In genomic region chr1:183600136-183600535, GRCh38 we compare ENCODE assay signal across 13 cellular contexts. TPM values are rescaled to one million over a fixed set of nuclear protein-coding genes. Genes with fewer than 3 reads are reported as not detected.
DNase-seq lines count a peak whose midpoint lies in the region; ATAC-seq and TF ChIP-seq lines count a peak whose summit lies in the region.
"Had no signal": no experiment of that assay in that cellular context is flagged by ENCODE, and none has a peak within 500 bp of the region (broad histone marks: within the 10 kb centered on the region; RNA-seq: fewer than 3 reads in every experiment).

No MANE protein-coding gene starts in this region.

- peak overlapping the region in 6 of 11 experiments; percentile 13 to 76 (median 71); a peak in 11 of 22 replicates for H3K27ac ChIP-seq in BLaER1 treated with 17β-estradiol and CSF1 and Interleukin-3, amounts not matched to agents 10 nM and 100 nM
- H3K27ac ChIP-seq in mammary epithelial cell (ENCODE audit: insufficient read depth, low read depth, low read length) (no peak overlapping the region), lower lobe of right lung (peak overlapping the region; percentile 18)
- H3K27ac ChIP-seq: SJSA1 had no signal

- CTCF ChIA-PET in mammary epithelial cell (lab: Charles Lee; ENCODE audit: low non-redundant PET), result no interaction called here
- CTCF ChIA-PET in activated CD4-positive, alpha-beta memory T cell treated with anti-CD3 and anti-CD28 coated beads for 36 hours (lab: Charles Lee), result interaction anchor here (0.7 kb wide), 1 partner anchor 548 kb away, joined by 6 read pairs; no protein-coding TSS in a partner anchor
- CTCF ChIA-PET in activated CD4-positive, alpha-beta memory T cell treated with anti-CD3 and anti-CD28 coated beads, Interleukin-2, amount 10 ng/mL, durations not matched to agents 7 days and 5 days (lab: Charles Lee), result interaction anchor here (1.4 kb wide), 1 partner anchor 34 kb away, joined by 4 read pairs; no protein-coding TSS in a partner anchor

- DNase-seq in NB4 (ENCODE audit: low read depth), result peak; percentile 69
- peak; percentile 83 for DNase-seq in mammary epithelial cell
- DNase-seq in lower lobe of right lung, result no peak
- DNase-seq in hippocampal formation (lab: John Stamatoyannopoulos, UW), result no peak
- DNase-seq in activated CD4-positive, alpha-beta memory T cell treated with anti-CD3 and anti-CD28 coated beads for 36 hours, result no peak
- DNase-seq in activated CD4-positive, alpha-beta memory T cell treated with anti-CD3 and anti-CD28 coated beads, Interleukin-2, amount 10 ng/mL, durations not matched to agents 7 days and 5 days, result no peak
- DNase-seq: NCI-H1092 treated with DMSO at 0.1 percent for 48 hours, posterior cingulate gyrus had no signal

- H3K4me3 ChIP-seq in BLaER1 treated with 17β-estradiol and CSF1 and Interleukin-3, amounts not matched to agents 10 nM and 100 nM, result no peak overlapping the region
- H3K4me3 ChIP-seq in NB4 (ENCODE audit: low read depth, low read length) (no peak overlapping the region), mammary epithelial cell (replicated peaks in 1 of 3; ENCODE audit: insufficient read depth in 1 of 3, low read depth in 2 of 3, low read length in 3 of 3) (no peak overlapping the region), lower lobe of right lung (no peak overlapping the region)
- H3K4me3 ChIP-seq: SJSA1 had no signal

- peak overlapping the region in 4 of 11 experiments; percentile 38 to 68 (median 56); a peak in 9 of 22 replicates for H3K4me2 ChIP-seq in BLaER1 treated with 17β-estradiol and CSF1 and Interleukin-3, amounts not matched to agents 10 nM and 100 nM
- H3K4me2 ChIP-seq in mammary epithelial cell (ENCODE audit: insufficient read depth, low read depth, low read length), result no peak overlapping the region

- no peak overlapping the region for H3K4me3 Mint-ChIP-seq in activated CD4-positive, alpha-beta memory T cell treated with anti-CD3 and anti-CD28 coated beads for 36 hours
- no peak overlapping the region for H3K4me3 Mint-ChIP-seq in activated CD4-positive, alpha-beta memory T cell treated with anti-CD3 and anti-CD28 coated beads, Interleukin-2, amount 10 ng/mL, durations not matched to agents 7 days and 5 days

- H3K36me3 Mint-ChIP-seq in activated CD4-positive, alpha-beta memory T cell treated with anti-CD3 and anti-CD28 coated beads for 36 hours, result no peaks in the 10 kb centered on the region
- no peaks in the 10 kb centered on the region for H3K36me3 Mint-ChIP-seq in activated CD4-positive, alpha-beta memory T cell treated with anti-CD3 and anti-CD28 coated beads, Interleukin-2, amount 10 ng/mL, durations not matched to agents 7 days and 5 days (ENCODE audit: low read depth)

- no peak for TF ChIP-seq POLR2A in NB4 (IDR thresholded peaks at IDR 0.05; ENCODE audit: extremely low read depth, insufficient read length)

- H3K27ac Mint-ChIP-seq in activated CD4-positive, alpha-beta memory T cell treated with anti-CD3 and anti-CD28 coated beads for 36 hours, result no peak overlapping the region
- no peak overlapping the region for H3K27ac Mint-ChIP-seq in activated CD4-positive, alpha-beta memory T cell treated with anti-CD3 and anti-CD28 coated beads, Interleukin-2, amount 10 ng/mL, durations not matched to agents 7 days and 5 days

- peaks cover 12% of the 10 kb centered on the region for H3K4me1 Mint-ChIP-seq in activated CD4-positive, alpha-beta memory T cell treated with anti-CD3 and anti-CD28 coated beads for 36 hours (ENCODE audit: low read depth)
- H3K4me1 Mint-ChIP-seq in activated CD4-positive, alpha-beta memory T cell treated with anti-CD3 and anti-CD28 coated beads, Interleukin-2, amount 10 ng/mL, durations not matched to agents 7 days and 5 days, result peaks cover 16% of the 10 kb centered on the region

- no peaks in the 10 kb centered on the region for H4K20me1 ChIP-seq in BLaER1 treated with 17β-estradiol and CSF1 and Interleukin-3, amounts not matched to agents 10 nM and 100 nM
- H4K20me1 ChIP-seq in mammary epithelial cell (ENCODE audit: insufficient read depth, low read length), result no peaks in the 10 kb centered on the region

- dilution Hi-C loops in mammary epithelial cell (cut with HindIII; ENCODE audit: low sequenced_read_pairs), result loop anchor here (5.0 kb wide), 1 partner anchor 73 kb away; no protein-coding TSS in a partner anchor

- BruUV-seq in mammary epithelial cell (replicated peaks; lab: Mats Ljungman, UMichigan), result no TSS peak

- no peak for TF ChIP-seq CTCF in NB4 (IDR thresholded peaks at IDR 0.05; ENCODE audit: low read depth, low read length)
- TF ChIP-seq CTCF in mammary epithelial cell (conservative IDR thresholded peaks at IDR 0.05 in 1 of 2, IDR thresholded peaks at IDR 0.05 in 1 of 2; ENCODE audit: extremely low read depth in 1 of 2, insufficient read depth in 1 of 2, low read depth in 1 of 2, low read length in 2 of 2), result no peak
- no peak for TF ChIP-seq CTCF in lower lobe of right lung (IDR thresholded peaks at IDR 0.05)

- no peak overlapping the region for H2AFZ ChIP-seq in mammary epithelial cell (ENCODE audit: low read depth, low read length)

- H3K9ac ChIP-seq in BLaER1 treated with 17β-estradiol and CSF1 and Interleukin-3, amounts not matched to agents 10 nM and 100 nM, result peak overlapping the region in 1 of 11 experiments; percentile 38; a peak in 1 of 22 replicates
- no peak overlapping the region for H3K9ac ChIP-seq in mammary epithelial cell (ENCODE audit: insufficient read depth, low read length)

- no peaks in the 10 kb centered on the region for H3K9me3 Mint-ChIP-seq in activated CD4-positive, alpha-beta memory T cell treated with anti-CD3 and anti-CD28 coated beads for 36 hours
- H3K9me3 Mint-ChIP-seq in activated CD4-positive, alpha-beta memory T cell treated with anti-CD3 and anti-CD28 coated beads, Interleukin-2, amount 10 ng/mL, durations not matched to agents 7 days and 5 days, result no peaks in the 10 kb centered on the region

- H3K9me3 ChIP-seq in BLaER1 treated with 17β-estradiol and CSF1 and Interleukin-3, amounts not matched to agents 10 nM and 100 nM (replicated peaks in 1 of 11), result peaks cover 0 to 14% (median 0%) of the 10 kb centered on the region in 11 experiments; a peak in 3 of 22 replicates
- no peaks in the 10 kb centered on the region for H3K9me3 ChIP-seq in mammary epithelial cell (replicated peaks; ENCODE audit: insufficient read depth, low read length)
- H3K9me3 ChIP-seq in lower lobe of right lung, result no peaks in the 10 kb centered on the region
- H3K9me3 ChIP-seq: SJSA1 had no signal

- in situ Hi-C loops in mammary epithelial cell (cut with MboI; ENCODE audit: low sequenced_read_pairs in 2 of 2), result no loop called here

- no peaks in the 10 kb centered on the region for H3K27me3 ChIP-seq in BLaER1 treated with 17β-estradiol and CSF1 and Interleukin-3, amounts not matched to agents 10 nM and 100 nM
- H3K27me3 ChIP-seq in mammary epithelial cell (ENCODE audit: insufficient read depth, low read length) (no peaks in the 10 kb centered on the region), lower lobe of right lung (ENCODE audit: low read depth) (no peaks in the 10 kb centered on the region)

- peaks cover 5% of the 10 kb centered on the region for H3K27me3 Mint-ChIP-seq in activated CD4-positive, alpha-beta memory T cell treated with anti-CD3 and anti-CD28 coated beads for 36 hours
- H3K27me3 Mint-ChIP-seq in activated CD4-positive, alpha-beta memory T cell treated with anti-CD3 and anti-CD28 coated beads, Interleukin-2, amount 10 ng/mL, durations not matched to agents 7 days and 5 days, result peaks cover 7% of the 10 kb centered on the region

- no peaks in the 10 kb centered on the region for H3K36me3 ChIP-seq in BLaER1 treated with 17β-estradiol and CSF1 and Interleukin-3, amounts not matched to agents 10 nM and 100 nM
- no peaks in the 10 kb centered on the region for H3K36me3 ChIP-seq in mammary epithelial cell (ENCODE audit: insufficient read depth, low read length)
- H3K36me3 ChIP-seq in lower lobe of right lung, result no peaks in the 10 kb centered on the region
- H3K36me3 ChIP-seq: SJSA1 had no signal

- POLR2A ChIA-PET in activated CD4-positive, alpha-beta memory T cell treated with anti-CD3 and anti-CD28 coated beads for 36 hours (lab: Charles Lee), result no interaction called here
- POLR2A ChIA-PET in activated CD4-positive, alpha-beta memory T cell treated with anti-CD3 and anti-CD28 coated beads, Interleukin-2, amount 10 ng/mL, durations not matched to agents 7 days and 5 days (lab: Charles Lee), result interaction anchor here (1.6 to 2.9 kb wide), 2 partner anchors 11 to 22 kb away, joined by 3 to 21 read pairs; partner anchors contain the start of gene NCF2

- ATAC-seq in lower lobe of right lung (peak; percentile 63 to 66), GM21786 (IDR thresholded peaks at IDR 0.05; ENCODE audit: unreplicated experiment) (no peak)

- WGBS in mammary epithelial cell (ENCODE audit: low coverage, missing lambda C conversion rate), result 97% methylated on average over 3 of the region's 3 CpGs

- peaks cover 49 to 82% (median 64%) of the 10 kb centered on the region in 10 experiments for H3K4me1 ChIP-seq in BLaER1 treated with 17β-estradiol and CSF1 and Interleukin-3, amounts not matched to agents 10 nM and 100 nM
- H3K4me1 ChIP-seq in mammary epithelial cell (ENCODE audit: insufficient read depth, low read length) (no peaks in the 10 kb centered on the region), lower lobe of right lung (peaks cover 22% of the 10 kb centered on the region)

- intact Hi-C loops in mammary epithelial cell (cut with micrococcal nuclease), result no loop called here
- intact Hi-C loops in lower lobe of right lung (cut with DNase I), result no loop called here
- intact Hi-C loops in activated CD4-positive, alpha-beta memory T cell treated with anti-CD3 and anti-CD28 coated beads for 36 hours (cut with micrococcal nuclease), result no loop called here

- H3K79me2 ChIP-seq in mammary epithelial cell (ENCODE audit: insufficient read depth, low read length), result no peaks in the 10 kb centered on the region

RNA-seq across cellular contexts. Expression of gene NCF2, which starts 9.9 kb away (rescaled TPM):
- total RNA-seq in mammary epithelial cell (1 to 10 TPM in 1 of 2 donors, under 1 TPM in 1; under 0.01 to 8.5 TPM), lower lobe of right lung (211 TPM)
- polyA plus RNA-seq in mammary epithelial cell, result 3.4 TPM
- polyA minus RNA-seq in mammary epithelial cell, result not detected
- 1 to 10 TPM; 6.6 to 7.7 TPM for total RNA-seq in activated CD4-positive, alpha-beta memory T cell treated with anti-CD3 and anti-CD28 coated beads for 36 hours
- total RNA-seq in activated CD4-positive, alpha-beta memory T cell treated with anti-CD3 and anti-CD28 coated beads, Interleukin-2, amount 10 ng/mL, durations not matched to agents 7 days and 5 days, result 10 to 100 TPM; 21.5 to 23.0 TPM

RNA-seq across cellular contexts. Expression of gene ARPC5, which starts 35.4 kb away (rescaled TPM):
- total RNA-seq in mammary epithelial cell (100 to 1,000 TPM; 162 to 186 TPM), lower lobe of right lung (191 TPM)
- 125 TPM for polyA plus RNA-seq in mammary epithelial cell
- polyA minus RNA-seq in mammary epithelial cell, result 125 TPM
- 100 to 1,000 TPM; 158 to 161 TPM for total RNA-seq in activated CD4-positive, alpha-beta memory T cell treated with anti-CD3 and anti-CD28 coated beads for 36 hours
- total RNA-seq in activated CD4-positive, alpha-beta memory T cell treated with anti-CD3 and anti-CD28 coated beads, Interleukin-2, amount 10 ng/mL, durations not matched to agents 7 days and 5 days, result 100 to 1,000 TPM; 233 to 235 TPM

RNA-seq across cellular contexts. Expression of gene APOBEC4, which starts 53.0 kb away (rescaled TPM):
- total RNA-seq in mammary epithelial cell, result not detected
- polyA plus RNA-seq in mammary epithelial cell, result not detected
- not detected for polyA minus RNA-seq in mammary epithelial cell
- 3.0 TPM for total RNA-seq in lower lobe of right lung
- total RNA-seq in activated CD4-positive, alpha-beta memory T cell treated with anti-CD3 and anti-CD28 coated beads for 36 hours, result not detected
- not detected for total RNA-seq in activated CD4-positive, alpha-beta memory T cell treated with anti-CD3 and anti-CD28 coated beads, Interleukin-2, amount 10 ng/mL, durations not matched to agents 7 days and 5 days
- total RNA-seq: activated CD8-positive, alpha-beta memory T cell treated with anti-CD3 and anti-CD28 coated beads for 36 hours; chondrocyte; SJSA1 had no signal

Comparison
In these comparisons a context has a peak if more than half of its experiments do, and no peak if none do; other contexts are left out.
1. DNase-seq: peak in NB4 (single experiment) and mammary epithelial cell (single experiment); none in lower lobe of right lung (single experiment), hippocampal formation (0 of 2), activated CD4-positive, alpha-beta memory T cell treated with anti-CD3 and anti-CD28 coated beads for 36 hours (single experiment) and activated CD4-positive, alpha-beta memory T cell treated with anti-CD3 and anti-CD28 coated beads, Interleukin-2, amount 10 ng/mL, durations not matched to agents 7 days and 5 days (single experiment).